Comparison of ENCODE assay signal across 20 cellular contexts in the genomic region with DNA sequence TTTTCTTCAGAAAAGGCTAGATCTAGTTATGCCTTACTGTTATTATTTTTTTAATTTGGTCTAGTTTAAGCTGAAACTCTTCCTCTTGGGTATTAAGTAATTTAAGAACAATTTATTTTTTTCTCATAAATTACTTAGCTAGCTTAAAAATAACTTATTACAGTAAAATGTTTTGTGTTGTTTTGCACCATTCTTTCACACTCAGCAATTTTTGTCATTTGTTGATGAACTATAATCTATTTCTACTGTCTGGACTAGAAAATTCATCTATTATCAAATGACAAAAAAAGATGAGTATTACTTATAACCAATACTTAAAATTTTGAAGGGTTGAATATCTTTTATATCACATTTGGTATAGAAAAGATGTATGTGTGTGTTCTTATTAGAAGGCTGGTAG.
"Had no signal": no experiment of that assay in that cellular context is flagged by ENCODE, and none has a peak within 500 bp of the region (broad histone marks: within the 10 kb centered on the region; RNA-seq: fewer than 3 reads in every experiment).

No MANE protein-coding gene starts in this region.

- H3K27ac Mint-ChIP-seq: activated CD4-positive, alpha-beta T cell treated with anti-CD3 and anti-CD28 coated beads for 36 hours; stimulated activated naive B cell treated with anti-CD40 and anti-IgM and Interleukin-4, amounts not matched to agents 10 μg/mL and 1 μg/mL and 100 μg/mL, for 72 hours; T-helper 2 cell treated with Interferon-gamma antibody and Interleukin-4, amounts not matched to agents 5 μg/mL and 100 μg/mL, for 36 hours; WTC11 had no signal

- H3K27me3 Mint-ChIP-seq: activated CD4-positive, alpha-beta T cell treated with anti-CD3 and anti-CD28 coated beads for 36 hours; stimulated activated naive B cell treated with anti-CD40 and anti-IgM and Interleukin-4, amounts not matched to agents 10 μg/mL and 1 μg/mL and 100 μg/mL, for 72 hours had no signal

- H3K27me3 ChIP-seq: brain microvascular endothelial cell, esophagus squamous epithelium, sigmoid colon, spleen, thyroid gland had no signal

- H3K36me3 ChIP-seq: lower lobe of right lung, sigmoid colon, thyroid gland had no signal

- ATAC-seq: activated CD4-positive, alpha-beta T cell treated with anti-CD3 and anti-CD28 coated beads for 36 hours; lower lobe of right lung; stimulated activated naive B cell treated with anti-CD40 and anti-IgM and Interleukin-4, amounts not matched to agents 10 μg/mL and 1 μg/mL and 100 μg/mL, for 72 hours; WTC11 had no signal

- H3K4me3 Mint-ChIP-seq: activated CD4-positive, alpha-beta T cell treated with anti-CD3 and anti-CD28 coated beads for 36 hours; stimulated activated naive B cell treated with anti-CD40 and anti-IgM and Interleukin-4, amounts not matched to agents 10 μg/mL and 1 μg/mL and 100 μg/mL, for 72 hours; T-helper 2 cell treated with Interferon-gamma antibody and Interleukin-4, amounts not matched to agents 5 μg/mL and 100 μg/mL, for 36 hours; WTC11 had no signal

- H3K9me3 ChIP-seq: esophagus squamous epithelium, lower lobe of right lung, sigmoid colon, spleen, thyroid gland had no signal

- H3K4me3 ChIP-seq: coronary artery, esophagus squamous epithelium, lower lobe of right lung, sigmoid colon, thyroid gland had no signal

- DNase-seq: activated CD4-positive, alpha-beta T cell treated with anti-CD3 and anti-CD28 coated beads for 36 hours; activated CD4-positive, alpha-beta T cell treated with anti-CD3 and anti-CD28 coated beads, Interleukin-2, amount 50 U/mL, for 48 hours; activated effector memory CD4-positive, alpha-beta T cell treated with anti-CD3 and anti-CD28 coated beads, Interleukin-2, amount 50 U/mL, for 16 hours; activated naive CD4-positive, alpha-beta T cell treated with anti-CD3 and anti-CD28 coated beads, Interleukin-2, amount 50 U/mL, for 16 hours; activated T-cell treated with anti-CD3 and anti-CD28 coated beads, Interleukin-2, amount 50 U/mL, for 48 hours; aorta; brain microvascular endothelial cell; central memory CD4-positive, alpha-beta T cell; effector CD8-positive, alpha-beta T cell; esophagus squamous epithelium; islet precursor cell; lower lobe of right lung; sigmoid colon; spleen; stimulated activated CD4-positive, alpha-beta T cell treated with anti-CD3 and anti-CD28 coated beads, Interleukin-4, amount 100 ng/mL, for 4 hours; stimulated activated naive B cell treated with anti-CD40 and anti-IgM and Interleukin-4, amounts not matched to agents 10 μg/mL and 1 μg/mL and 100 μg/mL, for 72 hours; thyroid gland had no signal
